Comparison of ENCODE assay signal across 20 cellular contexts in the genomic region with DNA sequence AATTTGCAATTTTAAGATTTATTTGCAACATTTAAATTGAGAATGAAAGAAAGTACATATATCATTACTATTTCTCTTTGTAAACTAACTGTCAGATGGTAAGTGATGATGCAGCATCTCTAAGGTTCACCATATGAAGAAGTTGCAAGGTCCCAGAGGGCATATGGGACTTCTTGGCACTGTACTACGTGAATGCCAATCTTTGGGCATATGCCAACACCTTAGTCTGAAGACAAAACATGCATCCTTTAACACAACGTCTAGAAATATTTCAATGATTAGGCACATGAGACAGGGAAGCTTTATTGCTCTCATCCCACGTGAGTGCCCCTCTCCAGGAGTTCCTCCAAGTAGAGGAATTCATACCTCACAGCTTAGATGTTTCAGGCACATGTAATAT.
A peak's percentile ranks its signal among the peaks of the same experiment; 100 is the strongest.
DNase-seq lines count a peak whose midpoint lies in the region; ATAC-seq, FAIRE-seq and TF ChIP-seq lines count a peak whose summit lies in the region.
"Had no signal": no experiment of that assay in that cellular context is flagged by ENCODE, and none has a peak within 500 bp of the region (broad histone marks: within the 10 kb centered on the region; RNA-seq: fewer than 3 reads in every experiment).

No MANE protein-coding gene starts in this region.

- H3K36me3 Mint-ChIP-seq in MCF 10A (ENCODE audit: insufficient read depth, unreplicated experiment): peaks cover 6% of the 10 kb centered on the region

- no peak for TF ChIP-seq POLR2A in breast epithelium (IDR thresholded peaks at IDR 0.05)

- H3K4me2 ChIP-seq in Karpas-422 (ENCODE audit: low read depth, low read length, poor library complexity, severe bottlenecking): no peak overlapping the region
- H3K4me2 ChIP-seq: GM23338 had no signal

- no peak overlapping the region for H3K4me3 Mint-ChIP-seq in MCF 10A (ENCODE audit: unreplicated experiment)
- H3K4me3 Mint-ChIP-seq: CD4-positive, alpha-beta memory T cell; GM23338 had no signal

- no peak for FAIRE-seq in RCC 7860 (lab: Jason Lieb, UNC)
- FAIRE-seq: GM12878 had no signal

- intact Hi-C loops in MCF 10A (cut with micrococcal nuclease): no loop called here
- intact Hi-C loops in breast epithelium (cut with DNase I; ENCODE audit: low total_unique reads): no loop called here

- H3K27me3 ChIP-seq in breast epithelium: no peaks in the 10 kb centered on the region
- no peaks in the 10 kb centered on the region for H3K27me3 ChIP-seq in Karpas-422 (ENCODE audit: low read length)

- H3K4me1 Mint-ChIP-seq in MCF 10A (ENCODE audit: insufficient read depth, unreplicated experiment): peaks cover 15% of the 10 kb centered on the region
- H3K4me1 Mint-ChIP-seq: GM23338 had no signal

- CTCF ChIA-PET in MCF 10A (lab: Yijun Ruan, JAX): interaction anchor here (0.9 kb wide), 1 partner anchor 130 kb away, joined by 5 read pairs; no protein-coding TSS in a partner anchor

- 0 out of 2 replicates have a peak, but pooled peaks cover 4% of the 10 kb centered on the region for H4K20me1 ChIP-seq in Karpas-422 (ENCODE audit: insufficient read depth, low read depth, low read length)

- H3K27me3 Mint-ChIP-seq in MCF 10A (ENCODE audit: insufficient read depth, unreplicated experiment): no peaks in the 10 kb centered on the region
- H3K27me3 Mint-ChIP-seq: CD4-positive, alpha-beta memory T cell had no signal

- H3K36me3 ChIP-seq in breast epithelium (no peaks in the 10 kb centered on the region), Karpas-422 (ENCODE audit: insufficient read depth, low read length) (no peaks in the 10 kb centered on the region)

- no peak overlapping the region for H3K27ac Mint-ChIP-seq in MCF 10A (ENCODE audit: low read depth, unreplicated experiment)
- H3K27ac Mint-ChIP-seq: GM23338 had no signal

- TF ChIP-seq CTCF in MCF 10A (IDR thresholded peaks at IDR 0.05; ENCODE audit: unreplicated experiment): no peak
- TF ChIP-seq CTCF in breast epithelium (IDR thresholded peaks at IDR 0.05): no peak

- H3K27ac ChIP-seq in breast epithelium (no peak overlapping the region), Karpas-422 (ENCODE audit: low read length) (no peak overlapping the region)

- no peaks in the 10 kb centered on the region for H3K9me2 ChIP-seq in Karpas-422 (replicated peaks; ENCODE audit: insufficient read depth, low read length)

- ATAC-seq in SK-N-SH treated with all-trans-retinoic acid at 6 μM for 48 hours: peak; percentile 44; the same call in 2 of the 3 replicates
- ATAC-seq: GM12878, GM23338 had no signal

- H3K79me2 ChIP-seq in Karpas-422 (ENCODE audit: low read length): no peaks in the 10 kb centered on the region

- POLR2A ChIA-PET in MCF 10A (lab: Yijun Ruan, JAX): interaction anchor here (1.3 to 2.1 kb wide), 3 partner anchors 66 to 126 kb away, joined by 3 to 6 read pairs (median 4); partner anchors contain the start of genes AMD1 and CDK19

- no TSS peak for BruUV-seq in MCF 10A (replicated peaks; lab: Mats Ljungman, UMichigan)

- no peak overlapping the region for H2AFZ ChIP-seq in Karpas-422 (ENCODE audit: low read length)
- H2AFZ ChIP-seq: GM23338 had no signal

- DNase-seq in MCF 10A (ENCODE audit: unreplicated experiment): peak; percentile 54
- no peak for DNase-seq in breast epithelium (ENCODE audit: low spot score in 2 of 2)
- peak; percentile 5 for DNase-seq in glomerular visceral epithelial cell (ENCODE audit: extremely low spot score)
- no peak for DNase-seq in stimulated activated naive CD4-positive, alpha-beta T cell (lab: John Stamatoyannopoulos, UW)
- no peak for DNase-seq in NK-92 (lab: John Stamatoyannopoulos, UW; ENCODE audit: unreplicated experiment)
- no peak for DNase-seq in Karpas-422
- no peak for DNase-seq in RCC 7860 (ENCODE audit: low spot score)
- DNase-seq: 8988T; Calu3; CD4-positive, alpha-beta memory T cell; DMS79 treated with DMSO at 0.1 percent for 48 hours; GDM1; KBM-7; NCI-H1048; NCI-H146; NCI-H510A; SHP77 treated with DMSO at 0.1 percent for 48 hours had no signal

- H3K9me3 ChIP-seq in breast epithelium (no peaks in the 10 kb centered on the region), Karpas-422 (ENCODE audit: low read length) (no peaks in the 10 kb centered on the region)

- no peak overlapping the region for H3K9ac ChIP-seq in Karpas-422 (ENCODE audit: low read length)

- H3K4me3 ChIP-seq in breast epithelium (no peak overlapping the region), Karpas-422 (ENCODE audit: low read length) (no peak overlapping the region)
- H3K4me3 ChIP-seq: GM12878, GM23338 had no signal

- no peaks in the 10 kb centered on the region for H3K9me3 Mint-ChIP-seq in MCF 10A (ENCODE audit: unreplicated experiment)

- H3K4me1 ChIP-seq in breast epithelium (no peaks in the 10 kb centered on the region), Karpas-422 (ENCODE audit: low read length) (no peaks in the 10 kb centered on the region)

TF ChIP-seq in SK-N-SH treated with all-trans-retinoic acid at 6 μM for 48 hours, 23 proteins besides CTCF, POLR2A, EP300 and RAD21:
- TF ChIP-seq SNAI2 (CRISPR knock-in tag; IDR thresholded peaks at IDR 0.05) (no peak), CREB5 (CRISPR knock-in tag; IDR thresholded peaks at IDR 0.05; ENCODE audit: low read depth) (no peak), RARB (CRISPR knock-in tag; IDR thresholded peaks at IDR 0.05) (no peak), ESRRG (CRISPR knock-in tag; IDR thresholded peaks at IDR 0.05) (no peak), ISL1 (CRISPR knock-in tag; IDR thresholded peaks at IDR 0.05) (no peak), ZFP3 (CRISPR knock-in tag; IDR thresholded peaks at IDR 0.05) (no peak), GLIS3 (CRISPR knock-in tag; IDR thresholded peaks at IDR 0.05) (no peak), OSR1 (CRISPR knock-in tag; IDR thresholded peaks at IDR 0.05) (no peak), POU6F1 (CRISPR knock-in tag; IDR thresholded peaks at IDR 0.05; ENCODE audit: borderline replicate concordance, low read depth) (no peak), ZNF70 (CRISPR knock-in tag; IDR thresholded peaks at IDR 0.05) (no peak), PPARA (CRISPR knock-in tag; IDR thresholded peaks at IDR 0.05; ENCODE audit: borderline replicate concordance) (no peak), ZNF8 (CRISPR knock-in tag; IDR thresholded peaks at IDR 0.05) (no peak), ZNF565 (CRISPR knock-in tag; conservative IDR thresholded peaks at IDR 0.05; ENCODE audit: low read depth) (no peak), ZFP30 (CRISPR knock-in tag; IDR thresholded peaks at IDR 0.05) (no peak), TOX (CRISPR knock-in tag; IDR thresholded peaks at IDR 0.05; ENCODE audit: borderline replicate concordance) (no peak)
- TF ChIP-seq, protein P1, sequence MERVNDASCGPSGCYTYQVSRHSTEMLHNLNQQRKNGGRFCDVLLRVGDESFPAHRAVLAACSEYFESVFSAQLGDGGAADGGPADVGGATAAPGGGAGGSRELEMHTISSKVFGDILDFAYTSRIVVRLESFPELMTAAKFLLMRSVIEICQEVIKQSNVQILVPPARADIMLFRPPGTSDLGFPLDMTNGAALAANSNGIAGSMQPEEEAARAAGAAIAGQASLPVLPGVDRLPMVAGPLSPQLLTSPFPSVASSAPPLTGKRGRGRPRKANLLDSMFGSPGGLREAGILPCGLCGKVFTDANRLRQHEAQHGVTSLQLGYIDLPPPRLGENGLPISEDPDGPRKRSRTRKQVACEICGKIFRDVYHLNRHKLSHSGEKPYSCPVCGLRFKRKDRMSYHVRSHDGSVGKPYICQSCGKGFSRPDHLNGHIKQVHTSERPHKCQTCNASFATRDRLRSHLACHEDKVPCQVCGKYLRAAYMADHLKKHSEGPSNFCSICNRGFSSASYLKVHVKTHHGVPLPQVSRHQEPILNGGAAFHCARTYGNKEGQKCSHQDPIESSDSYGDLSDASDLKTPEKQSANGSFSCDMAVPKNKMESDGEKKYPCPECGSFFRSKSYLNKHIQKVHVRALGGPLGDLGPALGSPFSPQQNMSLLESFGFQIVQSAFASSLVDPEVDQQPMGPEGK (CRISPR knock-in tag; IDR thresholded peaks at IDR 0.05; ENCODE audit: borderline replicate concordance): no peak

Comparison
In these comparisons a context has a peak if more than half of its experiments do, and no peak if none do; other contexts are left out.
1. DNase-seq: peak in MCF 10A (single experiment) and glomerular visceral epithelial cell (single experiment); none in breast epithelium (0 of 2), stimulated activated naive CD4-positive, alpha-beta T cell (0 of 6), NK-92 (single experiment), Karpas-422 (single experiment) and RCC 7860 (single experiment).